In the genomic region with DNA sequence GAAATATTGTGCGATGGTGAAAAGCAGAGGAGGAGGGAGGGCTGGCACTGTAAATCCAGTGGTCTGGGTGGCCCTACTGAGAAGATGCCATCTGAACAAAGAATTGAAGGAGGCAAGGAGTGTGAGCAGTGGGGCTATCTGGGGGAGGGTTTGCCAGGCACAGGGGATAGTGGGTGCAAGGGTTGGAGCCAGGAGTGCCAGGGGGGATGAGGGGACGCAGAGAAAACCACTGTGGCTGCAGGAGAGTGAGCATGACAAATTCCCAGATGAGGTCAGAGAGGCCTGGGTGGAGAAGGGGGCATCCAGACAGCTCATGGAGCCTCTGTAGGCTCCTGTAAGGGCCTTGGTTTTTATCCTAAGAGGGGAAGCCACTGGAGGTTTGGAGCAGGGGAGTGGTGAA, we compare ENCODE assay signal across 19 cellular contexts. TPM values are rescaled to one million over a fixed set of nuclear protein-coding genes. Genes with fewer than 3 reads are reported as not detected.
DNase-seq lines count a peak whose midpoint lies in the region; ATAC-seq and TF ChIP-seq lines count a peak whose summit lies in the region.
"Had no signal": no experiment of that assay in that cellular context is flagged by ENCODE, and none has a peak within 500 bp of the region (broad histone marks: within the 10 kb centered on the region; RNA-seq: fewer than 3 reads in every experiment).

No MANE protein-coding gene starts in this region.

- CTCF ChIA-PET in activated CD4-positive, alpha-beta T cell treated with anti-CD3 and anti-CD28 coated beads for 36 hours (lab: Charles Lee): interaction anchor here (0.8 to 2.2 kb wide), 2 partner anchors 11 to 15 kb away, joined by 5 to 11 read pairs; no protein-coding TSS in a partner anchor

- POLR2A ChIA-PET in activated CD4-positive, alpha-beta T cell treated with anti-CD3 and anti-CD28 coated beads for 36 hours (lab: Charles Lee): no interaction called here

- H3K9me3 Mint-ChIP-seq in activated CD4-positive, alpha-beta T cell treated with anti-CD3 and anti-CD28 coated beads for 36 hours (ENCODE audit: low read depth): no peaks in the 10 kb centered on the region
- no peaks in the 10 kb centered on the region for H3K9me3 Mint-ChIP-seq in activated T-helper 2 cell treated with anti-CD3 and anti-CD28 coated beads, Interferon-gamma antibody, Interleukin-2, Interleukin-4, amounts not matched to agents 10 μg/mL and 5 μg/mL and 100 μg/mL, durations not matched to agents 14 hours and 24 hours and 36 hours
- H3K9me3 Mint-ChIP-seq in neural crest cell: no peaks in the 10 kb centered on the region
- no peaks in the 10 kb centered on the region for H3K9me3 Mint-ChIP-seq in natural killer cell
- H3K9me3 Mint-ChIP-seq: immature natural killer cell, type B pancreatic cell had no signal

- H3K27me3 Mint-ChIP-seq in activated CD4-positive, alpha-beta T cell treated with anti-CD3 and anti-CD28 coated beads for 36 hours: no peaks in the 10 kb centered on the region
- no peaks in the 10 kb centered on the region for H3K27me3 Mint-ChIP-seq in activated T-helper 2 cell treated with anti-CD3 and anti-CD28 coated beads, Interferon-gamma antibody, Interleukin-2, Interleukin-4, amounts not matched to agents 10 μg/mL and 5 μg/mL and 100 μg/mL, durations not matched to agents 14 hours and 24 hours and 36 hours (ENCODE audit: low read depth)
- no peaks in the 10 kb centered on the region for H3K27me3 Mint-ChIP-seq in neural crest cell (ENCODE audit: low read depth)
- H3K27me3 Mint-ChIP-seq in natural killer cell (ENCODE audit: low read depth in 2 of 2): no peaks in the 10 kb centered on the region
- H3K27me3 Mint-ChIP-seq: type B pancreatic cell had no signal

- H3K27ac Mint-ChIP-seq in activated CD4-positive, alpha-beta T cell treated with anti-CD3 and anti-CD28 coated beads for 36 hours: peak overlapping the region; percentile 21
- peak overlapping the region; percentile 66 for H3K27ac Mint-ChIP-seq in activated T-helper 2 cell treated with anti-CD3 and anti-CD28 coated beads, Interferon-gamma antibody, Interleukin-2, Interleukin-4, amounts not matched to agents 10 μg/mL and 5 μg/mL and 100 μg/mL, durations not matched to agents 14 hours and 24 hours and 36 hours
- H3K27ac Mint-ChIP-seq in neural crest cell (ENCODE audit: unreplicated experiment): peak overlapping the region; percentile 82
- H3K27ac Mint-ChIP-seq in natural killer cell: no peak overlapping the region
- H3K27ac Mint-ChIP-seq: type B pancreatic cell had no signal

- peaks cover 29% of the 10 kb centered on the region for H3K4me1 Mint-ChIP-seq in activated CD4-positive, alpha-beta T cell treated with anti-CD3 and anti-CD28 coated beads for 36 hours
- peaks cover 29% of the 10 kb centered on the region for H3K4me1 Mint-ChIP-seq in activated T-helper 2 cell treated with anti-CD3 and anti-CD28 coated beads, Interferon-gamma antibody, Interleukin-2, Interleukin-4, amounts not matched to agents 10 μg/mL and 5 μg/mL and 100 μg/mL, durations not matched to agents 14 hours and 24 hours and 36 hours (ENCODE audit: low read depth)
- H3K4me1 Mint-ChIP-seq in neural crest cell: peaks cover 26% of the 10 kb centered on the region
- H3K4me1 Mint-ChIP-seq in natural killer cell: peaks cover 20 to 52% of the 10 kb centered on the region in 2 donors

- TF ChIP-seq CTCF in GM13977 (IDR thresholded peaks at IDR 0.05; ENCODE audit: extremely low read depth, insufficient read depth, missing control alignments): no peak
- TF ChIP-seq CTCF in neural crest cell (conservative IDR thresholded peaks at IDR 0.05): no peak
- no peak for TF ChIP-seq CTCF in natural killer cell (IDR thresholded peaks at IDR 0.05)

- peaks cover 15% of the 10 kb centered on the region for H3K36me3 Mint-ChIP-seq in activated CD4-positive, alpha-beta T cell treated with anti-CD3 and anti-CD28 coated beads for 36 hours (ENCODE audit: low read depth)
- H3K36me3 Mint-ChIP-seq in activated T-helper 2 cell treated with anti-CD3 and anti-CD28 coated beads, Interferon-gamma antibody, Interleukin-2, Interleukin-4, amounts not matched to agents 10 μg/mL and 5 μg/mL and 100 μg/mL, durations not matched to agents 14 hours and 24 hours and 36 hours (ENCODE audit: low read depth): peaks cover 62% of the 10 kb centered on the region
- H3K36me3 Mint-ChIP-seq in neural crest cell (ENCODE audit: low read depth): peaks cover 7% of the 10 kb centered on the region
- H3K36me3 Mint-ChIP-seq in natural killer cell: no peaks in the 10 kb centered on the region
- H3K36me3 Mint-ChIP-seq: immature natural killer cell had no signal

- no peak overlapping the region for H3K4me3 Mint-ChIP-seq in activated CD4-positive, alpha-beta T cell treated with anti-CD3 and anti-CD28 coated beads for 36 hours
- H3K4me3 Mint-ChIP-seq in activated T-helper 2 cell treated with anti-CD3 and anti-CD28 coated beads, Interferon-gamma antibody, Interleukin-2, Interleukin-4, amounts not matched to agents 10 μg/mL and 5 μg/mL and 100 μg/mL, durations not matched to agents 14 hours and 24 hours and 36 hours (ENCODE audit: low read depth): no peak overlapping the region
- H3K4me3 Mint-ChIP-seq in neural crest cell: peak overlapping the region; percentile 58
- no peak overlapping the region for H3K4me3 Mint-ChIP-seq in natural killer cell
- H3K4me3 Mint-ChIP-seq: immature natural killer cell, type B pancreatic cell had no signal

- ATAC-seq in activated CD4-positive, alpha-beta T cell treated with anti-CD3 and anti-CD28 coated beads for 36 hours: no peak
- ATAC-seq in natural killer cell (no peak), GM19467 (IDR thresholded peaks at IDR 0.05; ENCODE audit: unreplicated experiment) (no peak)

- intact Hi-C loops in activated CD4-positive, alpha-beta T cell treated with anti-CD3 and anti-CD28 coated beads for 36 hours (cut with DNase I, micrococcal nuclease): no loop called here
- intact Hi-C loops in activated T-helper 2 cell treated with anti-CD3 and anti-CD28 coated beads, Interferon-gamma antibody, Interleukin-2, Interleukin-4, amounts not matched to agents 10 μg/mL and 5 μg/mL and 100 μg/mL, durations not matched to agents 14 hours and 24 hours and 36 hours (cut with micrococcal nuclease): no loop called here
- intact Hi-C loops in natural killer cell (cut with micrococcal nuclease): no loop called here

- in situ Hi-C loops in GM13977 (cut with MboI; ENCODE audit: low pct_unique_long_range_greater_than_20kb, low sequenced_read_pairs, unreplicated experiment): no loop called here

- DNase-seq in activated CD4-positive, alpha-beta T cell treated with anti-CD3 and anti-CD28 coated beads for 36 hours: no peak
- DNase-seq in activated CD4-positive, alpha-beta T cell treated with anti-CD3 and anti-CD28 coated beads, Interleukin-2, amount 50 U/mL, for 1 hour: no peak
- DNase-seq in GM13977 (ENCODE audit: low spot score): peak; percentile 17
- DNase-seq in activated T-helper 2 cell treated with anti-CD3 and anti-CD28 coated beads, Interferon-gamma antibody, Interleukin-2, Interleukin-4, amounts not matched to agents 10 μg/mL and 5 μg/mL and 100 μg/mL, durations not matched to agents 14 hours and 24 hours and 36 hours (ENCODE audit: low spot score): no peak
- no peak for DNase-seq in neural crest cell (ENCODE audit: low read depth, low spot score)
- DNase-seq in natural killer cell: no peak
- no peak for DNase-seq in EL
- DNase-seq: activated CD4-positive, CD25-positive, alpha-beta regulatory T cell; BE2C; immature natural killer cell; left ventricle myocardium inferior; NCI-H1092 treated with DMSO at 0.1 percent for 48 hours; NCI-H2029 treated with DMSO at 0.1 percent for 48 hours; NCI-H446; PC-9; stimulated activated CD4-positive, alpha-beta T cell treated with anti-CD3 and anti-CD28 coated beads, Interleukin-4, amount 100 ng/mL, for 1 hour; T-helper 9 cell had no signal

RNA-seq across cellular contexts. Expression of gene XYLT2, which starts 4.8 kb away (rescaled TPM):
- total RNA-seq in activated CD4-positive, alpha-beta T cell treated with anti-CD3 and anti-CD28 coated beads for 36 hours: 10 to 100 TPM; 29.8 to 30.4 TPM
- 134 and 143 TPM in 2 replicates for total RNA-seq in activated T-helper 2 cell treated with anti-CD3 and anti-CD28 coated beads, Interferon-gamma antibody, Interleukin-2, Interleukin-4, amounts not matched to agents 10 μg/mL and 5 μg/mL and 100 μg/mL, durations not matched to agents 14 hours and 24 hours and 36 hours
- total RNA-seq in neural crest cell: 23.4 and 26.5 TPM in 2 replicates
- 10 to 100 TPM; 16.3 to 25.4 (median 18.6) TPM for total RNA-seq in natural killer cell

RNA-seq across cellular contexts. Expression of gene MRPL27, which starts 22.3 kb away (rescaled TPM):
- total RNA-seq in activated CD4-positive, alpha-beta T cell treated with anti-CD3 and anti-CD28 coated beads for 36 hours: 10 to 100 TPM; 40.1 to 56.2 TPM
- 95.2 and 95.6 TPM in 2 replicates for total RNA-seq in activated T-helper 2 cell treated with anti-CD3 and anti-CD28 coated beads, Interferon-gamma antibody, Interleukin-2, Interleukin-4, amounts not matched to agents 10 μg/mL and 5 μg/mL and 100 μg/mL, durations not matched to agents 14 hours and 24 hours and 36 hours
- total RNA-seq in neural crest cell: 70.4 and 72.2 TPM in 2 replicates
- total RNA-seq in natural killer cell: 10 to 100 TPM; 16.4 to 36.6 (median 31.3) TPM

RNA-seq across cellular contexts. Expression of gene EME1, which starts 22.3 kb away (rescaled TPM):
- total RNA-seq in activated CD4-positive, alpha-beta T cell treated with anti-CD3 and anti-CD28 coated beads for 36 hours: 10 to 100 TPM; 38.3 to 40.8 TPM
- 26.8 and 28.6 TPM in 2 replicates for total RNA-seq in activated T-helper 2 cell treated with anti-CD3 and anti-CD28 coated beads, Interferon-gamma antibody, Interleukin-2, Interleukin-4, amounts not matched to agents 10 μg/mL and 5 μg/mL and 100 μg/mL, durations not matched to agents 14 hours and 24 hours and 36 hours
- total RNA-seq in neural crest cell (25.5 and 31.4 TPM in 2 replicates), natural killer cell (1 to 10 TPM; 2.4 to 3.2 (median 2.9) TPM)

RNA-seq across cellular contexts. Expression of gene LRRC59, which starts 46.6 kb away (rescaled TPM):
- 10 to 100 TPM; 74.4 to 82.7 TPM for total RNA-seq in activated CD4-positive, alpha-beta T cell treated with anti-CD3 and anti-CD28 coated beads for 36 hours
- 118 and 119 TPM in 2 replicates for total RNA-seq in activated T-helper 2 cell treated with anti-CD3 and anti-CD28 coated beads, Interferon-gamma antibody, Interleukin-2, Interleukin-4, amounts not matched to agents 10 μg/mL and 5 μg/mL and 100 μg/mL, durations not matched to agents 14 hours and 24 hours and 36 hours
- total RNA-seq in neural crest cell (92.3 and 92.7 TPM in 2 replicates), natural killer cell (10 to 100 TPM; 55.6 to 62.7 (median 56.0) TPM)

Comparison
In these comparisons a context has a peak if more than half of its experiments do, and no peak if none do; other contexts are left out.
1. H3K27ac Mint-ChIP-seq: peak in activated CD4-positive, alpha-beta T cell treated with anti-CD3 and anti-CD28 coated beads for 36 hours (single experiment), activated T-helper 2 cell treated with anti-CD3 and anti-CD28 coated beads, Interferon-gamma antibody, Interleukin-2, Interleukin-4, amounts not matched to agents 10 μg/mL and 5 μg/mL and 100 μg/mL, durations not matched to agents 14 hours and 24 hours and 36 hours (single experiment) and neural crest cell (single experiment); none in natural killer cell (0 of 2).